9 cellular contexts compared by ENCODE assay signal in the genomic region with DNA sequence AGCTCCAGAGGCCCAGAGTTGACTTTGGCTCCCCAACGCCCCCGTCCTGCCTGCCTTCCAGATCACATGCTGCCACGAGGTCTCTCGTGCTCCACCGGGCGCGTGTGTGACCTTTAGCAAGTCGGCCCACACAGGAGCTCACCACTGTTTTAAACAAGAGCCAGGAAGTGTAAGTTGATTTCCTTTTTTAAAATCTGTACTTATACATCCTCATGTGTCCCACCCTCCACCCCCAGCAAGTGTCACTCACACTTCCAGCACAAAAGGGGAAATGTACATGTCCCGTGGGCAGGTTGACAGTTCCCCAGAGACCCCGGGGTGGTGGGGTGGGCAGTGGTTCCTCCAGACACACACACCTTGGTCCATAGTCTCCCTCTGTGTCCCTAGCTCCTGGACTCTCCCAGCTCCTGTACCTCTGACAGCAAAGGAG.
DNase-seq lines count a peak whose midpoint lies in the region; ATAC-seq lines count a peak whose summit lies in the region.
"Had no signal": no experiment of that assay in that cellular context is flagged by ENCODE, and none has a peak within 500 bp of the region (broad histone marks: within the 10 kb centered on the region; RNA-seq: fewer than 3 reads in every experiment).

No MANE protein-coding gene starts in this region.

- no peak for ATAC-seq in HG03354 (IDR thresholded peaks at IDR 0.05; ENCODE audit: poor library complexity, severe bottlenecking, unreplicated experiment)

- peaks cover 57% of the 10 kb centered on the region for H3K4me1 Mint-ChIP-seq in activated CD4-positive, alpha-beta memory T cell treated with anti-CD3 and anti-CD28 coated beads for 36 hours (ENCODE audit: low read depth)
- H3K4me1 Mint-ChIP-seq in activated CD4-positive, alpha-beta memory T cell treated with anti-CD3 and anti-CD28 coated beads, Interleukin-2, amount 10 ng/mL, durations not matched to agents 7 days and 5 days, result peaks cover 39% of the 10 kb centered on the region
- peaks cover 73% of the 10 kb centered on the region for H3K4me1 Mint-ChIP-seq in activated T-cell treated with anti-CD3 and anti-CD28 coated beads, Interleukin-2, amount 50 U/mL, for 24 hours (ENCODE audit: low read depth)

- H3K27me3 Mint-ChIP-seq in activated CD4-positive, alpha-beta memory T cell treated with anti-CD3 and anti-CD28 coated beads for 36 hours, result no peaks in the 10 kb centered on the region
- H3K27me3 Mint-ChIP-seq in activated CD4-positive, alpha-beta memory T cell treated with anti-CD3 and anti-CD28 coated beads, Interleukin-2, amount 10 ng/mL, durations not matched to agents 7 days and 5 days, result no peaks in the 10 kb centered on the region
- H3K27me3 Mint-ChIP-seq in activated T-cell treated with anti-CD3 and anti-CD28 coated beads, Interleukin-2, amount 50 U/mL, for 24 hours, result no peaks in the 10 kb centered on the region

- DNase-seq in activated CD4-positive, alpha-beta memory T cell treated with anti-CD3 and anti-CD28 coated beads for 36 hours, result peak; percentile 60
- no peak for DNase-seq in activated CD4-positive, alpha-beta memory T cell treated with anti-CD3 and anti-CD28 coated beads, Interleukin-2, amount 10 ng/mL, durations not matched to agents 7 days and 5 days
- DNase-seq in activated T-cell treated with anti-CD3 and anti-CD28 coated beads, Interleukin-2, amount 50 U/mL, for 24 hours, result peak; percentile 68
- peak; percentile 29 for DNase-seq in left kidney (ENCODE audit: low read depth, low spot score)
- no peak for DNase-seq in substantia nigra (lab: John Stamatoyannopoulos, UW)
- DNase-seq in DMS114 treated with DMSO at 0.1 percent for 48 hours (lab: John Stamatoyannopoulos, UW; ENCODE audit: unreplicated experiment), result no peak
- no peak for DNase-seq in HT-29 (ENCODE audit: low spot score)
- DNase-seq: trophoblast cell had no signal

- H3K27ac ChIP-seq in substantia nigra (ENCODE audit: low read depth, low read length, poor library complexity, severe bottlenecking), result peak overlapping the region; percentile 81

- POLR2A ChIA-PET in activated CD4-positive, alpha-beta memory T cell treated with anti-CD3 and anti-CD28 coated beads for 36 hours (lab: Charles Lee), result interaction anchor here (0.7 to 1.4 kb wide), 4 partner anchors 13 to 193 kb away, joined by 3 read pairs; no protein-coding TSS in a partner anchor
- POLR2A ChIA-PET in activated CD4-positive, alpha-beta memory T cell treated with anti-CD3 and anti-CD28 coated beads, Interleukin-2, amount 10 ng/mL, durations not matched to agents 7 days and 5 days (lab: Charles Lee), result interaction anchor here (0.9 to 5.3 kb wide), 3 partner anchors 11 to 196 kb away, joined by 4 to 19 read pairs (median 6); no protein-coding TSS in a partner anchor

- peaks cover 20% of the 10 kb centered on the region for H3K36me3 Mint-ChIP-seq in activated CD4-positive, alpha-beta memory T cell treated with anti-CD3 and anti-CD28 coated beads for 36 hours
- H3K36me3 Mint-ChIP-seq in activated CD4-positive, alpha-beta memory T cell treated with anti-CD3 and anti-CD28 coated beads, Interleukin-2, amount 10 ng/mL, durations not matched to agents 7 days and 5 days (ENCODE audit: low read depth), result peaks cover 28% of the 10 kb centered on the region
- H3K36me3 Mint-ChIP-seq in activated T-cell treated with anti-CD3 and anti-CD28 coated beads, Interleukin-2, amount 50 U/mL, for 24 hours (ENCODE audit: low read depth), result peaks cover 79% of the 10 kb centered on the region

- CTCF ChIA-PET in activated CD4-positive, alpha-beta memory T cell treated with anti-CD3 and anti-CD28 coated beads for 36 hours (lab: Charles Lee), result interaction anchor here (0.8 to 6.3 kb wide), 15 partner anchors 8 to 200 kb away, joined by 3 to 120 read pairs (median 8); partner anchors contain the start of gene ITPKB
- CTCF ChIA-PET in activated CD4-positive, alpha-beta memory T cell treated with anti-CD3 and anti-CD28 coated beads, Interleukin-2, amount 10 ng/mL, durations not matched to agents 7 days and 5 days (lab: Charles Lee), result interaction anchor here (0.8 to 4.6 kb wide), 11 partner anchors 10 to 351 kb away, joined by 3 to 77 read pairs (median 5); partner anchors contain the start of gene ITPKB

- peak overlapping the region; percentile 60 for H3K27ac Mint-ChIP-seq in activated CD4-positive, alpha-beta memory T cell treated with anti-CD3 and anti-CD28 coated beads for 36 hours
- H3K27ac Mint-ChIP-seq in activated CD4-positive, alpha-beta memory T cell treated with anti-CD3 and anti-CD28 coated beads, Interleukin-2, amount 10 ng/mL, durations not matched to agents 7 days and 5 days, result no peak overlapping the region
- peak overlapping the region; percentile 88 for H3K27ac Mint-ChIP-seq in activated T-cell treated with anti-CD3 and anti-CD28 coated beads, Interleukin-2, amount 50 U/mL, for 24 hours

- peaks cover 3% of the 10 kb centered on the region for H3K9me3 Mint-ChIP-seq in activated CD4-positive, alpha-beta memory T cell treated with anti-CD3 and anti-CD28 coated beads for 36 hours
- H3K9me3 Mint-ChIP-seq in activated CD4-positive, alpha-beta memory T cell treated with anti-CD3 and anti-CD28 coated beads, Interleukin-2, amount 10 ng/mL, durations not matched to agents 7 days and 5 days, result no peaks in the 10 kb centered on the region
- no peaks in the 10 kb centered on the region for H3K9me3 Mint-ChIP-seq in activated T-cell treated with anti-CD3 and anti-CD28 coated beads, Interleukin-2, amount 50 U/mL, for 24 hours

- no peak overlapping the region for H3K4me3 Mint-ChIP-seq in activated CD4-positive, alpha-beta memory T cell treated with anti-CD3 and anti-CD28 coated beads for 36 hours
- H3K4me3 Mint-ChIP-seq in activated CD4-positive, alpha-beta memory T cell treated with anti-CD3 and anti-CD28 coated beads, Interleukin-2, amount 10 ng/mL, durations not matched to agents 7 days and 5 days, result no peak overlapping the region
- no peak overlapping the region for H3K4me3 Mint-ChIP-seq in activated T-cell treated with anti-CD3 and anti-CD28 coated beads, Interleukin-2, amount 50 U/mL, for 24 hours

- intact Hi-C loops in activated CD4-positive, alpha-beta memory T cell treated with anti-CD3 and anti-CD28 coated beads for 36 hours (cut with micrococcal nuclease), result no loop called here

Comparison
In these comparisons a context has a peak if more than half of its experiments do, and no peak if none do; other contexts are left out.
1. DNase-seq: peak in activated CD4-positive, alpha-beta memory T cell treated with anti-CD3 and anti-CD28 coated beads for 36 hours (single experiment), activated T-cell treated with anti-CD3 and anti-CD28 coated beads, Interleukin-2, amount 50 U/mL, for 24 hours (single experiment) and left kidney (single experiment); none in activated CD4-positive, alpha-beta memory T cell treated with anti-CD3 and anti-CD28 coated beads, Interleukin-2, amount 10 ng/mL, durations not matched to agents 7 days and 5 days (single experiment), substantia nigra (0 of 49), DMS114 treated with DMSO at 0.1 percent for 48 hours (single experiment) and HT-29 (single experiment).